In the genomic region with DNA sequence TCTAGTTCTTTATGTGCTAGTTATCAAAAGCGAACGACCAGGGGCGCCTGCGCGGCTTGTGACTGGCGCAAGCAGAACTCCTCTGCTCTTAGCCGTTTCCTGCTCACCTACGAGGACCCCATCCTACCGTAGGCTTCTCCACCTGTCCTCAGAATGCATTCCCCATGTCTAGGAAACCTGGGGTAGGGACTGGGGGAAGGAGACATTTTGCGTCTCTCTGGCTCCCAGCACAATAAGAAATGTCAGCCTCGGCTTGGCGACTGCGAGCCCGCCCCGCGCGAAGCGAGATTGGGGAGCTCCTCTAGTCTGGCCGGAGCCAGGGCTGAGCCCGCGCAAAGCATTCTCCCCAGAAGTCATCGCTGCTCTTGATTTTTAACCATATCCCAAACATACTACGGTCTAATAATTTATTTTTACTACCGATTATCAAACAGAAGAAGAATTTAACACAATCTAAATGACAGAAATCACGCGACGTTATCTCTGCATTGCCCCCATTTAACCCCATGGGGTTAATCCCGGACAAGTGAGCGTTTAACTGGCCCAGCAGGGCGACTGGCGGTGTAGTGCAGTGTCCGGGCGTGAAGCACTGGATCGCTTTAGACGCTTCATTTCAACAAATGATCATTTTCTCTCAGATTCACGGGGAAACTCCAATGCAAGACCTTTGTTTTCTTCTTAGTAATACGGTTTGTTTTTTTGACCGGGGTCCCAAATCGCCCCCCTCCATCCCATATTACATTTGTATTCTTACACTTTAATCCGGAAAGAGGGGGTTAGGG, we compare ENCODE assay signal across 15 cellular contexts. TPM values are rescaled to one million over a fixed set of nuclear protein-coding genes. Genes with fewer than 3 reads are reported as not detected.
DNase-seq lines count a peak whose midpoint lies in the region; TF ChIP-seq lines count a peak whose summit lies in the region.
"Had no signal": no experiment of that assay in that cellular context is flagged by ENCODE, and none has a peak within 500 bp of the region (broad histone marks: within the 10 kb centered on the region; RNA-seq: fewer than 3 reads in every experiment).

No MANE protein-coding gene starts in this region.

- H3K36me3 ChIP-seq in ES-I3 (ENCODE audit: insufficient read depth, low read length), result no peaks in the 10 kb centered on the region

- H3K9ac ChIP-seq in ES-I3 (ENCODE audit: low read depth, low read length), result peak overlapping the region; percentile 41; the same call in 1 of the 2 replicates

- H3K9me3 ChIP-seq in ES-I3 (ENCODE audit: control insufficient read depth, insufficient read depth, low read length), result no peaks in the 10 kb centered on the region
- H3K9me3 ChIP-seq: body of pancreas had no signal

- H3K27me3 Mint-ChIP-seq in HFFc6 (ENCODE audit: insufficient read depth) (peaks cover 21% of the 10 kb centered on the region), endothelial cell (ENCODE audit: unreplicated experiment) (peaks cover 38% of the 10 kb centered on the region), neural crest cell (ENCODE audit: low read depth) (peaks cover 99% of the 10 kb centered on the region)

- H3K27ac Mint-ChIP-seq in HFFc6, result peak overlapping the region; percentile 8; the same call in 1 of the 2 replicates
- H3K27ac Mint-ChIP-seq in endothelial cell (ENCODE audit: unreplicated experiment), result no peak overlapping the region
- H3K27ac Mint-ChIP-seq in neural crest cell (ENCODE audit: unreplicated experiment), result no peak overlapping the region
- H3K27ac Mint-ChIP-seq: activated B cell treated with CpG ODN at 0.5 μM for 24 hours; activated T-helper 17 cell treated with anti-CD3 and anti-CD28 coated beads, Interleukin-2, amount 50 U/mL, for 72 hours; CD4-positive, CD25-positive, alpha-beta regulatory T cell had no signal

- H3K4me1 Mint-ChIP-seq in HFFc6 (ENCODE audit: low read depth), result peaks cover 61% of the 10 kb centered on the region
- peaks cover 42% of the 10 kb centered on the region for H3K4me1 Mint-ChIP-seq in endothelial cell (ENCODE audit: unreplicated experiment)
- H3K4me1 Mint-ChIP-seq in neural crest cell, result peaks cover 26% of the 10 kb centered on the region

- H3K4me1 ChIP-seq in ES-I3 (ENCODE audit: insufficient read depth, low read length), result peaks cover 11% of the 10 kb centered on the region

- DNase-seq in HFFc6, result no peak
- peak; percentile 36 for DNase-seq in endothelial cell (ENCODE audit: low spot score)
- DNase-seq in neural crest cell (ENCODE audit: low read depth, low spot score), result no peak
- no peak for DNase-seq in NCI-H187 treated with DMSO at 0.1 percent for 48 hours (lab: John Stamatoyannopoulos, UW)
- no peak for DNase-seq in NCI-H146 treated with DMSO at 0.1 percent for 48 hours (lab: John Stamatoyannopoulos, UW; ENCODE audit: unreplicated experiment)
- no peak for DNase-seq in NCI-H2029 treated with DMSO at 0.1 percent for 48 hours (lab: John Stamatoyannopoulos, UW)
- DNase-seq: activated B cell treated with CpG ODN at 0.5 μM for 24 hours; body of pancreas; CD4-positive, CD25-positive, alpha-beta regulatory T cell; EL; foreskin fibroblast; islet precursor cell; NCI-H226 had no signal

- H3K36me3 Mint-ChIP-seq in HFFc6 (ENCODE audit: low read depth), result peaks cover 28% of the 10 kb centered on the region
- no peaks in the 10 kb centered on the region for H3K36me3 Mint-ChIP-seq in endothelial cell (ENCODE audit: low read depth, unreplicated experiment)
- H3K36me3 Mint-ChIP-seq in neural crest cell (ENCODE audit: low read depth), result peaks cover 3% of the 10 kb centered on the region

- H3K9me3 Mint-ChIP-seq in HFFc6 (peaks cover 11% of the 10 kb centered on the region), endothelial cell (ENCODE audit: unreplicated experiment) (no peaks in the 10 kb centered on the region), neural crest cell (no peaks in the 10 kb centered on the region)

- no peak for TF ChIP-seq CTCF in HFFc6 (IDR thresholded peaks at IDR 0.05)
- TF ChIP-seq CTCF in endothelial cell (IDR thresholded peaks at IDR 0.05; ENCODE audit: unreplicated experiment), result no peak
- no peak for TF ChIP-seq CTCF in neural crest cell (conservative IDR thresholded peaks at IDR 0.05)

- peak overlapping the region; percentile 83 for H3K4me3 Mint-ChIP-seq in HFFc6
- no peak overlapping the region for H3K4me3 Mint-ChIP-seq in endothelial cell (ENCODE audit: unreplicated experiment)
- H3K4me3 Mint-ChIP-seq in neural crest cell, result peak overlapping the region; percentile 35

RNA-seq across cellular contexts. Expression of gene PITX2, which starts 7.9 kb away (rescaled TPM):
- total RNA-seq in HFFc6 (2021; fragmentation: NEBNext Ultra II Directional; extraction: Animal tissue kit (Norgen Biotek cat#: 25700)), result 10 to 100 TPM; 15.9 to 22.8 (median 17.9) TPM
- total RNA-seq in endothelial cell (ENCODE audit: unreplicated experiment) (11.9 TPM), neural crest cell (0.58 and 0.77 TPM in 2 replicates)
- total RNA-seq: activated B cell treated with CpG ODN at 0.5 μM for 24 hours; body of pancreas; CD4-positive, CD25-positive, alpha-beta regulatory T cell had no signal
